20 cellular contexts compared by ENCODE assay signal in genomic region chr9:20117482-20117881, GRCh38.
DNase-seq lines count a peak whose midpoint lies in the region; ATAC-seq and TF ChIP-seq lines count a peak whose summit lies in the region.
"Had no signal": no experiment of that assay in that cellular context is flagged by ENCODE, and none has a peak within 500 bp of the region (broad histone marks: within the 10 kb centered on the region; RNA-seq: fewer than 3 reads in every experiment).

No MANE protein-coding gene starts in this region.

- no peaks in the 10 kb centered on the region for H3K36me3 Mint-ChIP-seq in nephron (ENCODE audit: low read depth)
- H3K36me3 Mint-ChIP-seq: CD14-positive monocyte had no signal

- ATAC-seq in left colon (peak; percentile 83), HG03439 (IDR thresholded peaks at IDR 0.05; ENCODE audit: unreplicated experiment) (no peak), GM21360 (IDR thresholded peaks at IDR 0.05; ENCODE audit: unreplicated experiment) (no peak)

- peaks cover 8% of the 10 kb centered on the region for H3K4me1 ChIP-seq in hepatocyte (ENCODE audit: insufficient read depth)
- H3K4me1 ChIP-seq: BE2C, BLaER1 had no signal

- H3K36me3 ChIP-seq in hepatocyte (replicated peaks; ENCODE audit: insufficient read depth, low read depth), result no peaks in the 10 kb centered on the region
- H3K36me3 ChIP-seq: BE2C, BLaER1 had no signal

- no peaks in the 10 kb centered on the region for H3K4me1 Mint-ChIP-seq in nephron
- H3K4me1 Mint-ChIP-seq: CD4-positive, alpha-beta memory T cell; CD8-positive, alpha-beta memory T cell had no signal

- H3K4me3 ChIP-seq in hepatocyte, result no peak overlapping the region
- H3K4me3 ChIP-seq: BLaER1 had no signal

- H4K20me1 ChIP-seq in hepatocyte (ENCODE audit: insufficient read depth, poor library complexity, severe bottlenecking), result no peaks in the 10 kb centered on the region
- H4K20me1 ChIP-seq: BLaER1 had no signal

- H3K27ac Mint-ChIP-seq in nephron, result peak overlapping the region in 2 of 3 experiments; percentile 47 to 61
- H3K27ac Mint-ChIP-seq: CD14-positive monocyte; CD4-positive, alpha-beta memory T cell; CD4-positive, CD25-positive, alpha-beta regulatory T cell; CD8-positive, alpha-beta memory T cell had no signal

- H3K27me3 ChIP-seq in hepatocyte, result no peaks in the 10 kb centered on the region
- H3K27me3 ChIP-seq: BE2C, BLaER1 had no signal

- H3K27me3 Mint-ChIP-seq in nephron (ENCODE audit: low read depth), result no peaks in the 10 kb centered on the region
- H3K27me3 Mint-ChIP-seq: CD4-positive, alpha-beta memory T cell; CD8-positive, alpha-beta memory T cell had no signal

- WGBS in hepatocyte (ENCODE audit: low lambda C conversion rate, missing lambda C conversion rate), result 43% methylated on average over 2 of the region's 2 CpGs

- H3K9me3 ChIP-seq in hepatocyte (ENCODE audit: low read depth), result no peaks in the 10 kb centered on the region
- H3K9me3 ChIP-seq: BE2C had no signal

- H3K27ac ChIP-seq in hepatocyte, result peak overlapping the region; percentile 24
- H3K27ac ChIP-seq: BLaER1 had no signal

- H3K9me3 Mint-ChIP-seq in nephron, result peaks cover 23% of the 10 kb centered on the region

- H3K4me2 ChIP-seq in hepatocyte, result peak overlapping the region; percentile 11
- H3K4me2 ChIP-seq: BLaER1 had no signal

- no peaks in the 10 kb centered on the region for H3K9me2 ChIP-seq in hepatocyte (replicated peaks; ENCODE audit: insufficient read depth)

- H3K79me2 ChIP-seq in hepatocyte, result no peaks in the 10 kb centered on the region

- TF ChIP-seq CTCF in hepatocyte (IDR thresholded peaks at IDR 0.05; ENCODE audit: poor library complexity) (no peak), nephron (IDR thresholded peaks at IDR 0.05; ENCODE audit: unreplicated experiment in 3 of 3) (no peak)

- no peak overlapping the region for H3K4me3 Mint-ChIP-seq in nephron
- H3K4me3 Mint-ChIP-seq: CD14-positive monocyte; CD4-positive, alpha-beta memory T cell; CD4-positive, CD25-positive, alpha-beta regulatory T cell; CD8-positive, alpha-beta memory T cell had no signal

- intact Hi-C loops in left colon (cut with DNase I, micrococcal nuclease), result no loop called here

- H2AFZ ChIP-seq in hepatocyte, result no peak overlapping the region

- DNase-seq in hepatocyte (ENCODE audit: low spot score) (peak; percentile 32), left colon (no peak), DMS53 (lab: John Stamatoyannopoulos, UW) (no peak)
- DNase-seq: 8988T; ACHN; BE2C; C1 segment of cervical spinal cord; CD4-positive, alpha-beta memory T cell; CD4-positive, CD25-positive, alpha-beta regulatory T cell; CD8-positive, alpha-beta memory T cell; COR-L47; DMS 273 treated with DMSO at 0.1 percent for 48 hours; DMS153; DMS79 treated with DMSO at 0.1 percent for 48 hours; GF-D8 had no signal
